In genomic region chr11:86230921-86231320, GRCh38 we compare ENCODE assay signal across 12 cellular contexts. TPM values are rescaled to one million over a fixed set of nuclear protein-coding genes. Genes with fewer than 3 reads are reported as not detected.
DNase-seq lines count a peak whose midpoint lies in the region; ATAC-seq and TF ChIP-seq lines count a peak whose summit lies in the region.
"Had no signal": no experiment of that assay in that cellular context is flagged by ENCODE, and none has a peak within 500 bp of the region (broad histone marks: within the 10 kb centered on the region; RNA-seq: fewer than 3 reads in every experiment).

No MANE protein-coding gene starts in this region.

- POLR2A ChIA-PET in activated CD8-positive, alpha-beta T cell treated with anti-CD3 and anti-CD28 coated beads for 36 hours (lab: Charles Lee), result interaction anchor here (0.8 to 2.4 kb wide), 6 partner anchors 9 to 183 kb away, joined by 3 to 10 read pairs (median 4); partner anchors contain the start of gene EED
- POLR2A ChIA-PET in activated CD8-positive, alpha-beta T cell treated with anti-CD3 and anti-CD28 coated beads, Interleukin-2, amount 10 ng/mL, durations not matched to agents 7 days and 5 days (lab: Charles Lee), result no interaction called here

- no peak for TF ChIP-seq CTCF in activated CD8-positive, alpha-beta T cell treated with anti-CD3 and anti-CD28 coated beads for 36 hours (IDR thresholded peaks at IDR 0.05)
- TF ChIP-seq CTCF in osteocyte (IDR thresholded peaks at IDR 0.05), result no peak

- peak overlapping the region; percentile 19 for H3K4me3 Mint-ChIP-seq in activated CD8-positive, alpha-beta T cell treated with anti-CD3 and anti-CD28 coated beads for 36 hours
- H3K4me3 Mint-ChIP-seq in activated CD8-positive, alpha-beta T cell treated with anti-CD3 and anti-CD28 coated beads, Interleukin-2, amount 10 ng/mL, durations not matched to agents 7 days and 5 days, result no peak overlapping the region
- H3K4me3 Mint-ChIP-seq in activated naive CD8-positive, alpha-beta T cell treated with anti-CD3 and anti-CD28 coated beads, Interleukin-2, amount 50 U/mL, for 24 hours, result peak overlapping the region; percentile 16
- no peak overlapping the region for H3K4me3 Mint-ChIP-seq in osteocyte (ENCODE audit: unreplicated experiment)

- H3K27me3 Mint-ChIP-seq in activated CD8-positive, alpha-beta T cell treated with anti-CD3 and anti-CD28 coated beads for 36 hours, result no peaks in the 10 kb centered on the region
- no peaks in the 10 kb centered on the region for H3K27me3 Mint-ChIP-seq in activated CD8-positive, alpha-beta T cell treated with anti-CD3 and anti-CD28 coated beads, Interleukin-2, amount 10 ng/mL, durations not matched to agents 7 days and 5 days (ENCODE audit: low read depth)
- no peaks in the 10 kb centered on the region for H3K27me3 Mint-ChIP-seq in activated naive CD8-positive, alpha-beta T cell treated with anti-CD3 and anti-CD28 coated beads, Interleukin-2, amount 50 U/mL, for 24 hours
- peaks cover 6% of the 10 kb centered on the region for H3K27me3 Mint-ChIP-seq in osteocyte (ENCODE audit: unreplicated experiment)

- CTCF ChIA-PET in activated CD8-positive, alpha-beta T cell treated with anti-CD3 and anti-CD28 coated beads for 36 hours (lab: Charles Lee), result interaction anchor here (1.2 to 3.9 kb wide), 6 partner anchors 10 to 162 kb away, joined by 3 to 27 read pairs (median 6); partner anchors contain the start of gene PICALM
- CTCF ChIA-PET in activated CD8-positive, alpha-beta T cell treated with anti-CD3 and anti-CD28 coated beads, Interleukin-2, amount 10 ng/mL, durations not matched to agents 7 days and 5 days (lab: Charles Lee), result interaction anchor here (1.2 to 3.3 kb wide), 7 partner anchors 11 to 376 kb away, joined by 3 to 14 read pairs (median 6); partner anchors contain the start of genes CCDC83 and EED

- H3K27ac Mint-ChIP-seq in activated CD8-positive, alpha-beta T cell treated with anti-CD3 and anti-CD28 coated beads for 36 hours, result peak overlapping the region; percentile 64
- no peak overlapping the region for H3K27ac Mint-ChIP-seq in activated CD8-positive, alpha-beta T cell treated with anti-CD3 and anti-CD28 coated beads, Interleukin-2, amount 10 ng/mL, durations not matched to agents 7 days and 5 days
- peak overlapping the region; percentile 98 for H3K27ac Mint-ChIP-seq in activated naive CD8-positive, alpha-beta T cell treated with anti-CD3 and anti-CD28 coated beads, Interleukin-2, amount 50 U/mL, for 24 hours
- peak overlapping the region; percentile 44 for H3K27ac Mint-ChIP-seq in osteocyte (ENCODE audit: unreplicated experiment)

- peaks cover 65% of the 10 kb centered on the region for H3K4me1 Mint-ChIP-seq in activated CD8-positive, alpha-beta T cell treated with anti-CD3 and anti-CD28 coated beads for 36 hours (ENCODE audit: low read depth)
- H3K4me1 Mint-ChIP-seq in activated CD8-positive, alpha-beta T cell treated with anti-CD3 and anti-CD28 coated beads, Interleukin-2, amount 10 ng/mL, durations not matched to agents 7 days and 5 days (ENCODE audit: low read depth), result peaks cover 13% of the 10 kb centered on the region
- H3K4me1 Mint-ChIP-seq in activated naive CD8-positive, alpha-beta T cell treated with anti-CD3 and anti-CD28 coated beads, Interleukin-2, amount 50 U/mL, for 24 hours, result peaks cover 73% of the 10 kb centered on the region
- H3K4me1 Mint-ChIP-seq in osteocyte (ENCODE audit: unreplicated experiment), result peaks cover 16% of the 10 kb centered on the region

- H3K36me3 Mint-ChIP-seq in activated CD8-positive, alpha-beta T cell treated with anti-CD3 and anti-CD28 coated beads for 36 hours (ENCODE audit: low read depth), result no peaks in the 10 kb centered on the region
- H3K36me3 Mint-ChIP-seq in activated CD8-positive, alpha-beta T cell treated with anti-CD3 and anti-CD28 coated beads, Interleukin-2, amount 10 ng/mL, durations not matched to agents 7 days and 5 days (ENCODE audit: low read depth), result no peaks in the 10 kb centered on the region
- H3K36me3 Mint-ChIP-seq in activated naive CD8-positive, alpha-beta T cell treated with anti-CD3 and anti-CD28 coated beads, Interleukin-2, amount 50 U/mL, for 24 hours (ENCODE audit: low read depth), result no peaks in the 10 kb centered on the region
- no peaks in the 10 kb centered on the region for H3K36me3 Mint-ChIP-seq in osteocyte (ENCODE audit: unreplicated experiment)

- intact Hi-C loops in activated CD8-positive, alpha-beta T cell treated with anti-CD3 and anti-CD28 coated beads for 36 hours (cut with micrococcal nuclease), result no loop called here

- no peak for DNase-seq in activated CD8-positive, alpha-beta T cell treated with anti-CD3 and anti-CD28 coated beads for 36 hours
- DNase-seq in activated CD8-positive, alpha-beta T cell treated with anti-CD3 and anti-CD28 coated beads, Interleukin-2, amount 10 ng/mL, durations not matched to agents 7 days and 5 days, result no peak
- peak; percentile 63 for DNase-seq in M059J (ENCODE audit: low read depth)
- DNase-seq in activated naive CD8-positive, alpha-beta T cell treated with anti-CD3 and anti-CD28 coated beads, Interleukin-2, amount 50 U/mL, for 24 hours, result no peak
- DNase-seq in osteocyte (ENCODE audit: extremely low spot score, unreplicated experiment), result no peak
- no peak for DNase-seq in NCI-H2081 treated with DMSO at 0.1 percent for 48 hours (lab: John Stamatoyannopoulos, UW)
- DNase-seq in Kasumi-1 (lab: John Stamatoyannopoulos, UW), result no peak
- DNase-seq in germinal center (ENCODE audit: low spot score), result no peak
- DNase-seq: NCI-H146, NCI-H524, pancreas, PC-9 had no signal

- ATAC-seq in activated CD8-positive, alpha-beta T cell treated with anti-CD3 and anti-CD28 coated beads for 36 hours, result no peak
- ATAC-seq in activated CD8-positive, alpha-beta T cell treated with anti-CD3 and anti-CD28 coated beads, Interleukin-2, amount 10 ng/mL, durations not matched to agents 7 days and 5 days, result no peak
- peak; percentile 18 for ATAC-seq in activated naive CD8-positive, alpha-beta T cell treated with anti-CD3 and anti-CD28 coated beads, Interleukin-2, amount 50 U/mL, for 24 hours
- ATAC-seq: pancreas had no signal

- H3K9me3 Mint-ChIP-seq in activated CD8-positive, alpha-beta T cell treated with anti-CD3 and anti-CD28 coated beads for 36 hours, result no peaks in the 10 kb centered on the region
- H3K9me3 Mint-ChIP-seq in activated CD8-positive, alpha-beta T cell treated with anti-CD3 and anti-CD28 coated beads, Interleukin-2, amount 10 ng/mL, durations not matched to agents 7 days and 5 days (ENCODE audit: insufficient read depth), result no peaks in the 10 kb centered on the region
- H3K9me3 Mint-ChIP-seq in activated naive CD8-positive, alpha-beta T cell treated with anti-CD3 and anti-CD28 coated beads, Interleukin-2, amount 50 U/mL, for 24 hours, result no peaks in the 10 kb centered on the region
- H3K9me3 Mint-ChIP-seq in osteocyte (ENCODE audit: unreplicated experiment), result no peaks in the 10 kb centered on the region

RNA-seq across cellular contexts. Expression of gene EED, which starts 13.6 kb away (rescaled TPM):
- total RNA-seq in activated CD8-positive, alpha-beta T cell treated with anti-CD3 and anti-CD28 coated beads for 36 hours, result 100 to 1,000 TPM; 114 to 117 TPM
- total RNA-seq in activated CD8-positive, alpha-beta T cell treated with anti-CD3 and anti-CD28 coated beads, Interleukin-2, amount 10 ng/mL, durations not matched to agents 7 days and 5 days, result 10 to 100 TPM; 44.8 to 48.3 TPM
- 35.6 and 37.7 TPM in 2 replicates for total RNA-seq in M059J (2014; rRNA removed; shearing (Covaris generic))
- 16.5 and 18.5 TPM in 2 replicates for total RNA-seq in osteocyte

Comparison
In these comparisons a context has a peak if more than half of its experiments do, and no peak if none do; other contexts are left out.
1. H3K4me3 Mint-ChIP-seq: peak in activated CD8-positive, alpha-beta T cell treated with anti-CD3 and anti-CD28 coated beads for 36 hours (single experiment) and activated naive CD8-positive, alpha-beta T cell treated with anti-CD3 and anti-CD28 coated beads, Interleukin-2, amount 50 U/mL, for 24 hours (single experiment); none in activated CD8-positive, alpha-beta T cell treated with anti-CD3 and anti-CD28 coated beads, Interleukin-2, amount 10 ng/mL, durations not matched to agents 7 days and 5 days (single experiment) and osteocyte (single experiment).